In the genomic region with DNA sequence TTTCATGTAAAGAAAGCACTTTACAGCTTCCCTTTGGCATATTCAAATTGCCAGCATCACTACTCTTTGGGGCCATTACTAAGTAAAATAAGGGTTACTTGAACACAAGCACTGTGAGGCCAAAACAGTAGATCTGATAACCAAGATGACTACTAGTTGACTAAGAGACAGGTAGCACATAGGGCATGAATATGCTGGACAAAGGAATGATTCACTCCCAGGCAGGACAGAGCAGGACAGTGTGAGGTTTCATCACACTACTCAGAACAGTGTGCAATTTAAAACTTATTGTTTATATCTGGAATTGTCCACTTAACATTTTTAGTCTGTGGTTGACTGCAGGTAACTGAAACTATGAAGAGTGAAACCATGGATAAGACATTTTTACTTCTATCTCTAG, we compare ENCODE assay signal across 5 cellular contexts.
A peak's percentile ranks its signal among the peaks of the same experiment; 100 is the strongest.
DNase-seq lines count a peak whose midpoint lies in the region; ATAC-seq, FAIRE-seq and TF ChIP-seq lines count a peak whose summit lies in the region.
"Not testable (repeated sequence)": the region's sequence is repeated elsewhere in the genome, so short reads cannot be mapped to it uniquely, and the experiment has no call there.

No MANE protein-coding gene starts in this region.

- not testable (repeated sequence) for H3K27ac ChIP-seq in PC-3 (ENCODE audit: low read length); Panc1 (ENCODE audit: low read length); RWPE2 (ENCODE audit: poor library complexity, severe bottlenecking); small intestine (ENCODE audit: low read depth in 1 of 2, low read length in 1 of 2)

- CTCF ChIA-PET in PC-3 (lab: Charles Lee); Panc1 (lab: Charles Lee): not testable (repeated sequence)

- not testable (repeated sequence) for TF ChIP-seq CTCF in PC-3 (conservative IDR thresholded peaks at IDR 0.05; ENCODE audit: low read depth, low read length); Panc1 (IDR thresholded peaks at IDR 0.05); RWPE2 (IDR thresholded peaks at IDR 0.05; ENCODE audit: poor library complexity, severe bottlenecking)

- DNase-seq in PC-3; Panc1 (ENCODE audit: low read depth, low spot score); RWPE2 (ENCODE audit: low spot score); small intestine: not testable (repeated sequence)

- H4K20me1 ChIP-seq in PC-3 (ENCODE audit: low read length): not testable (repeated sequence)

- intact Hi-C loops in PC-3 (cut with micrococcal nuclease); Panc1 (cut with micrococcal nuclease; ENCODE audit: unreplicated experiment): not testable (repeated sequence)

- FAIRE-seq in small intestine (lab: Jason Lieb, UNC): peak; percentile 57

- not testable (repeated sequence) for H3K9me3 ChIP-seq in PC-3 (ENCODE audit: low read length); Panc1 (ENCODE audit: control insufficient read depth, insufficient read depth, low read depth, low read length); RWPE2 (ENCODE audit: severe bottlenecking); small intestine (ENCODE audit: control insufficient read depth, low read depth)

- not testable (repeated sequence) for H3K4me1 ChIP-seq in PC-3 (ENCODE audit: insufficient read depth, low read length); Panc1 (ENCODE audit: control insufficient read depth, insufficient read depth, low read length); RWPE2 (ENCODE audit: insufficient read depth, poor library complexity, severe bottlenecking); small intestine (ENCODE audit: control insufficient read depth in 2 of 2, insufficient read depth in 1 of 2, low read depth in 1 of 2, low read length in 1 of 2)

- POLR2A ChIA-PET in PC-3 (lab: Charles Lee; ENCODE audit: unreplicated experiment); Panc1 (lab: Charles Lee): not testable (repeated sequence)

- H3K79me2 ChIP-seq in PC-3 (ENCODE audit: low read length): not testable (repeated sequence)

- not testable (repeated sequence) for H3K36me3 ChIP-seq in PC-3 (ENCODE audit: low read depth, low read length); Panc1 (ENCODE audit: control insufficient read depth, insufficient read depth, low read length); RWPE2 (ENCODE audit: low read depth); small intestine (ENCODE audit: control insufficient read depth in 2 of 2, insufficient read depth in 2 of 2, low read length in 2 of 2)

- not testable (repeated sequence) for H3F3A ChIP-seq in PC-3 (ENCODE audit: low read length, unreplicated experiment)

- BruUV-seq in PC-3 (replicated peaks; lab: Mats Ljungman, UMichigan); Panc1 (replicated peaks; lab: Mats Ljungman, UMichigan): not testable (repeated sequence)

- not testable (repeated sequence) for H3K4me2 ChIP-seq in PC-3 (ENCODE audit: low read length)

- ATAC-seq in PC-3: peak; percentile 84
- ATAC-seq in Panc1: 0 out of 2 replicates have a peak, but pooled peaks have one; percentile 69
- peak; percentile 100 for ATAC-seq in RWPE2 (ENCODE audit: low read depth)
- peak; percentile 58 for ATAC-seq in esophagus mucosa

- in situ Hi-C loops in Panc1 (cut with HindIII; ENCODE audit: low pct_unique_long_range_greater_than_20kb, low sequenced_read_pairs): not testable (repeated sequence)

- H3K9ac ChIP-seq in PC-3 (ENCODE audit: low read length): not testable (repeated sequence)

- not testable (repeated sequence) for H2AFZ ChIP-seq in PC-3 (ENCODE audit: low read length)

- H3K27me3 ChIP-seq in PC-3 (ENCODE audit: low read length); Panc1 (ENCODE audit: control insufficient read depth, insufficient read depth, low read length); RWPE2 (ENCODE audit: insufficient read depth, poor library complexity, severe bottlenecking); small intestine (ENCODE audit: control insufficient read depth in 2 of 2, insufficient read depth in 2 of 2, low read length in 2 of 2): not testable (repeated sequence)

- not testable (repeated sequence) for H3K9me2 ChIP-seq in PC-3 (replicated peaks; ENCODE audit: low read length)

- H3K4me3 ChIP-seq in PC-3 (ENCODE audit: low read length); Panc1 (ENCODE audit: low read depth in 2 of 2, low read length in 2 of 2); RWPE2 (ENCODE audit: severe bottlenecking); small intestine (ENCODE audit: low read depth in 1 of 2, low read length in 2 of 2): not testable (repeated sequence)
